In genomic region chr2:121599963-121600651, GRCh38 we compare ENCODE assay signal across 1 cellular context.
TF ChIP-seq lines count a peak whose summit lies in the region.

No MANE protein-coding gene starts in this region.

TF ChIP-seq in GM12878, 131 proteins besides CTCF, POLR2A, EP300 and RAD21 (continued from another document):
- TF ChIP-seq RELB (IDR thresholded peaks at IDR 0.05; ENCODE audit: low read depth) = peak; percentile 88
- TF ChIP-seq ZNF622 (IDR thresholded peaks at IDR 0.05) = no peak
- TF ChIP-seq TAF1 (IDR thresholded peaks at IDR 0.05; ENCODE audit: borderline replicate concordance, low read depth, low read length) = no peak
- TF ChIP-seq NR2C1 (IDR thresholded peaks at IDR 0.05) = no peak
